ENCODE assay signal across 1 cellular context in the genomic region with DNA sequence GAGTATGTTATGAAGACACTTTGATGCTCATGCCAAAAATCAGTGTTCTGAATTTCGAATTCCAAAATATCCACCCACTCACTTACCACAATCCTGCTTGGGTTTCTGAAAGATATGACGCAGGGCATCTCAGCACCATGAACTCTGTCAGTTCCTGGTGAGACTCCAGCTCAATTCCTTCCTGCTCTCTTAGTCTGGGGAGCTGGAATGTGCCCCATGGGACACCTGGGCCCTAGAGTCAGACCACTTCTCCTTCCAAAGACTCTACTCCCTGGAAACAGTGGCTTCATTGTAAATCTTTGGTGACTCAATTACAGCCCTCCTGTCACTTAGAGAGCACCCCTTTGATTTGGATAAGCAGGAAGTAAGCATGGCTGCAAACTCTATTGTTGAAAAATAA.
TF ChIP-seq lines count a peak whose summit lies in the region.

No MANE protein-coding gene starts in this region.

TF ChIP-seq in IMR-90, 13 proteins besides CTCF, POLR2A, EP300 and RAD21:
- TF ChIP-seq BHLHE40 (IDR thresholded peaks at IDR 0.05; ENCODE audit: low read depth, low read length) (no peak), NFE2L2 (IDR thresholded peaks at IDR 0.05; ENCODE audit: low read depth, low read length) (no peak), RFX5 (IDR thresholded peaks at IDR 0.05; ENCODE audit: low read depth, low read length) (no peak), MAZ (IDR thresholded peaks at IDR 0.05; ENCODE audit: borderline replicate concordance, low read depth, low read length) (no peak), MXI1 (IDR thresholded peaks at IDR 0.05; ENCODE audit: borderline replicate concordance, low read depth, low read length) (no peak), SMC3 (IDR thresholded peaks at IDR 0.05; ENCODE audit: low read depth, low read length) (no peak), CHD1 (IDR thresholded peaks at IDR 0.05; ENCODE audit: low read depth, low read length) (no peak), CEBPB (IDR thresholded peaks at IDR 0.05; ENCODE audit: low read depth, low read length) (no peak), RCOR1 (IDR thresholded peaks at IDR 0.05; ENCODE audit: insufficient replicate concordance, low read length) (no peak)
- TF ChIP-seq, protein P1, sequence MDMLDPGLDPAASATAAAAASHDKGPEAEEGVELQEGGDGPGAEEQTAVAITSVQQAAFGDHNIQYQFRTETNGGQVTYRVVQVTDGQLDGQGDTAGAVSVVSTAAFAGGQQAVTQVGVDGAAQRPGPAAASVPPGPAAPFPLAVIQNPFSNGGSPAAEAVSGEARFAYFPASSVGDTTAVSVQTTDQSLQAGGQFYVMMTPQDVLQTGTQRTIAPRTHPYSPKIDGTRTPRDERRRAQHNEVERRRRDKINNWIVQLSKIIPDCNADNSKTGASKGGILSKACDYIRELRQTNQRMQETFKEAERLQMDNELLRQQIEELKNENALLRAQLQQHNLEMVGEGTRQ (IDR thresholded peaks at IDR 0.05; ENCODE audit: low read depth, low read length): no peak
